In the genomic region with DNA sequence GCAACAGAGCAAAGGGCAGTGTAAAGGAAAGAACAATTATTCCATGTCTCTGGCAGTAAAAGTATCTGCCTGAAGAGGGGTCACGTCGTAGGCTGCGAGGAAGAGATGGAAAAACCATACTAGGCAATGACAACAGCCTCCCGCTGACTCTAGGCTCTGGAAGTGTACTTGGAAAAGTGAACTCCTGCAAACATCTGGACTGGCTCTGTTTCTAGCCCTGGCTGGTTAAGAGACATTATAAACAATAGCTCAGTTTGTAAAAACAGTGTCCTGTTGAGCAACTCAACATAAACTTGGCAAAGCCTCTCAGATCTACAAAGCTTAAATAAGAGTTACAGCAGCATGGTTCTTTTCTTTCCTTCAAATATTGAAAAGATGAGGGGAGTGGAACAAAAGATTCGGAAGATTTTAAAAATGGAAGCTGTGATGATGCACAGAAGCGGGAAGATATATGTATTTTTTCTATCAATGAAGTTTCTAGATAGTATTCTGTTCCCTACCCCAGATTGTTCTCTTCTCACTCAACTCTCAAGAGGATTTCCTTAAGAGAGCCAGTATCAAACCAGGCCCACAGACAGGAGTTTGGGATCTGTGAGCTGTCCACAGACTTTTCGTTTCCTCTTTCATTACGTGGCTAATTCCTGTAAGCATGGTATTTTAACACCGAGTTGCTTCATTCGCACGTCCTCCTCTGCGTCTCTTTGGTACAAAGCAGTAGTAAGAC, we compare ENCODE assay signal across 15 cellular contexts.
DNase-seq lines count a peak whose midpoint lies in the region; ATAC-seq and TF ChIP-seq lines count a peak whose summit lies in the region.
"Had no signal": no experiment of that assay in that cellular context is flagged by ENCODE, and none has a peak within 500 bp of the region (broad histone marks: within the 10 kb centered on the region; RNA-seq: fewer than 3 reads in every experiment).

No MANE protein-coding gene starts in this region.

- no peak for ATAC-seq in GM19395 (IDR thresholded peaks at IDR 0.05; ENCODE audit: unreplicated experiment)
- ATAC-seq in GM18858 (IDR thresholded peaks at IDR 0.05; ENCODE audit: unreplicated experiment): no peak
- ATAC-seq: SK-N-SH treated with all-trans-retinoic acid at 6 μM for 48 hours had no signal

- no peak overlapping the region for H4K91ac ChIP-seq in neuronal stem cell (ENCODE audit: low read depth, low read length, poor library complexity)

- H3K4me2 ChIP-seq in neuronal stem cell (ENCODE audit: insufficient read depth, low read length, poor library complexity, severe bottlenecking): no peak overlapping the region

- CTCF ChIA-PET in BJ (lab: Yijun Ruan, JAX): interaction anchor here (0.9 to 2.0 kb wide), 5 partner anchors 12 to 1120 kb away, joined by 3 to 5 read pairs (median 3); a partner anchor contains a TSS

- no peak overlapping the region for H2BK15ac ChIP-seq in neuronal stem cell (ENCODE audit: low read length)

- H2BK5ac ChIP-seq in neuronal stem cell (ENCODE audit: low read length): no peak overlapping the region

- H2AFZ ChIP-seq in neuronal stem cell (ENCODE audit: low read length): no peak overlapping the region

- H3K18ac ChIP-seq in neuronal stem cell (ENCODE audit: low read length): no peak overlapping the region

- H3K4me3 ChIP-seq in BJ (ENCODE audit: low read depth, low read length) (no peak overlapping the region), astrocyte of the cerebellum (ENCODE audit: low read depth, low read length) (no peak overlapping the region), left ventricle myocardium inferior (peak overlapping the region; percentile 5), rectal smooth muscle tissue (ENCODE audit: low read length) (no peak overlapping the region), neuronal stem cell (ENCODE audit: low read length in 2 of 2) (no peak overlapping the region)

- H3K36me3 ChIP-seq in BJ (ENCODE audit: control insufficient read depth, insufficient read depth, low read length): peaks cover 19% of the 10 kb centered on the region
- H3K36me3 ChIP-seq in left ventricle myocardium inferior: peaks cover 63% of the 10 kb centered on the region
- peaks cover 5% of the 10 kb centered on the region for H3K36me3 ChIP-seq in rectal smooth muscle tissue (ENCODE audit: control insufficient read depth, insufficient read depth, low read length)
- H3K36me3 ChIP-seq in neuronal stem cell (replicated peaks in 1 of 2; ENCODE audit: control insufficient read depth in 2 of 2, insufficient read depth in 2 of 2, low read length in 2 of 2): peaks cover 15 to 66% of the 10 kb centered on the region in 2 donors

- H3K23ac ChIP-seq in neuronal stem cell (ENCODE audit: low read depth, low read length, poor library complexity): no peak overlapping the region

- H3K4ac ChIP-seq in neuronal stem cell (ENCODE audit: low read length): no peak overlapping the region

- H2BK12ac ChIP-seq in neuronal stem cell (ENCODE audit: low read length): no peak overlapping the region

- in situ Hi-C loops in astrocyte of the cerebellum (cut with HindIII; ENCODE audit: low sequenced_read_pairs): no loop called here

- intact Hi-C loops in left ventricle myocardium inferior (cut with micrococcal nuclease): no loop called here

- POLR2A ChIA-PET in BJ (lab: Charles Lee): no interaction called here

- H2AK5ac ChIP-seq in neuronal stem cell (ENCODE audit: low read depth, low read length): no peak overlapping the region

- no peaks in the 10 kb centered on the region for H3K79me1 ChIP-seq in neuronal stem cell (ENCODE audit: low read depth, low read length)

- H3K27me3 ChIP-seq in BJ (ENCODE audit: control insufficient read depth, insufficient read depth, low read length) (no peaks in the 10 kb centered on the region), left ventricle myocardium inferior (ENCODE audit: low read depth) (no peaks in the 10 kb centered on the region), rectal smooth muscle tissue (ENCODE audit: control insufficient read depth, insufficient read depth, low read length) (no peaks in the 10 kb centered on the region), neuronal stem cell (ENCODE audit: control insufficient read depth in 3 of 3, insufficient read depth in 3 of 3, low read depth in 1 of 3, low read length in 3 of 3) (no peaks in the 10 kb centered on the region)

- DNase-seq in BJ (ENCODE audit: low read depth): peak; percentile 53
- DNase-seq in astrocyte of the cerebellum (ENCODE audit: low read depth): peak; percentile 13
- DNase-seq in left ventricle myocardium inferior: no peak
- no peak for DNase-seq in activated naive CD4-positive, alpha-beta T cell treated with anti-CD3 and anti-CD28 coated beads, Interleukin-2, amount 50 U/mL, for 16 hours
- DNase-seq in neuronal stem cell (ENCODE audit: low spot score): no peak
- DNase-seq: activated B cell treated with CpG ODN at 0.5 μM for 24 hours; islet precursor cell; KBM-7; NCI-H2081; NK-92 treated with Interleukin-12 subunit alpha and Interleukin-12 subunit beta, amount 100 ng/mL, for 24 hours had no signal

- H3K9me3 ChIP-seq in left ventricle myocardium inferior (replicated peaks): no peaks in the 10 kb centered on the region
- peaks cover 2 to 3% of the 10 kb centered on the region in 2 donors for H3K9me3 ChIP-seq in neuronal stem cell (replicated peaks in 1 of 2; ENCODE audit: control insufficient read depth in 2 of 2, insufficient read depth in 1 of 2, low read depth in 1 of 2, low read length in 2 of 2)

- no peak overlapping the region for H4K8ac ChIP-seq in neuronal stem cell (ENCODE audit: low read depth, low read length)

- H3K9ac ChIP-seq in rectal smooth muscle tissue (ENCODE audit: low read length) (no peak overlapping the region), neuronal stem cell (ENCODE audit: low read depth, low read length, poor library complexity) (no peak overlapping the region)

- TF ChIP-seq CTCF in BJ (IDR thresholded peaks at IDR 0.05; ENCODE audit: insufficient read depth, low read depth, low read length) (no peak), astrocyte of the cerebellum (IDR thresholded peaks at IDR 0.05; ENCODE audit: low read depth, low read length, missing control alignments) (no peak), left ventricle myocardium inferior (IDR thresholded peaks at IDR 0.05; ENCODE audit: borderline replicate concordance) (no peak)

- no peak overlapping the region for H2BK120ac ChIP-seq in neuronal stem cell (ENCODE audit: low read depth, low read length)

- H3K14ac ChIP-seq in neuronal stem cell (ENCODE audit: low read length): no peak overlapping the region

- H3K27ac ChIP-seq in left ventricle myocardium inferior (replicated peaks): peak overlapping the region; percentile 68
- H3K27ac ChIP-seq in rectal smooth muscle tissue (ENCODE audit: low read depth, low read length): peak overlapping the region; percentile 90
- no peak overlapping the region for H3K27ac ChIP-seq in neuronal stem cell (replicated peaks; ENCODE audit: low read length)
- H3K27ac ChIP-seq: C4-2B had no signal

- WGBS in neuronal stem cell (ENCODE audit: extremely low coverage in 2 of 2, insufficient read length in 2 of 2, insufficient replicate concordance in 1 of 2), 2 donors: 100% methylated on average over 2 of the region's 12 CpGs; no CpG with 5 or more reads in 1 of the 2 donors

- H3K4me1 ChIP-seq in left ventricle myocardium inferior: peaks cover 8% of the 10 kb centered on the region
- peaks cover 27% of the 10 kb centered on the region for H3K4me1 ChIP-seq in rectal smooth muscle tissue (ENCODE audit: control insufficient read depth, insufficient read depth, low read length)
- peaks cover 9 to 14% of the 10 kb centered on the region in 2 donors for H3K4me1 ChIP-seq in neuronal stem cell (ENCODE audit: control insufficient read depth in 2 of 2, insufficient read depth in 1 of 2, low read depth in 1 of 2, low read length in 2 of 2)

Comparison
In these comparisons a context has a peak if more than half of its experiments do, and no peak if none do; other contexts are left out.
1. DNase-seq: peak in BJ (single experiment) and astrocyte of the cerebellum (single experiment); none in left ventricle myocardium inferior (single experiment), activated naive CD4-positive, alpha-beta T cell treated with anti-CD3 and anti-CD28 coated beads, Interleukin-2, amount 50 U/mL, for 16 hours (single experiment) and neuronal stem cell (single experiment).